ENCODE assay signal across 8 cellular contexts in genomic region chr16:30894540-30895368, GRCh38. TPM values are rescaled to one million over a fixed set of nuclear protein-coding genes. Genes with fewer than 3 reads are reported as not detected.
A peak's percentile ranks its signal among the peaks of the same experiment; 100 is the strongest.
DNase-seq lines count a peak whose midpoint lies in the region; ATAC-seq and TF ChIP-seq lines count a peak whose summit lies in the region.

No MANE protein-coding gene starts in this region.

- TF ChIP-seq RAD21 in liver (IDR thresholded peaks at IDR 0.05) = no peak

- H3K4me1 ChIP-seq in ascending aorta (peaks cover 20 to 32% of the 10 kb centered on the region in 2 donors), liver (ENCODE audit: control insufficient read depth in 4 of 4, insufficient read depth in 4 of 4, low read length in 3 of 4) (peaks cover 9 to 28% (median 24%) of the 10 kb centered on the region in 4 donors), thyroid gland (peaks cover 17 to 40% of the 10 kb centered on the region in 2 donors)

- H3K9me3 Mint-ChIP-seq in activated T-cell treated with anti-CD3 and anti-CD28 coated beads, Interleukin-2, amount 50 U/mL, for 24 hours = no peaks in the 10 kb centered on the region

- H3K27ac Mint-ChIP-seq in activated T-cell treated with anti-CD3 and anti-CD28 coated beads, Interleukin-2, amount 50 U/mL, for 24 hours = peak overlapping the region; percentile 91

- intact Hi-C loops in ascending aorta (cut with DNase I) = loop anchor here (1.0 to 2.0 kb wide), 3 partner anchors 19 to 62 kb away; partner anchors contain the start of gene SETD1A
- intact Hi-C loops in thyroid gland (cut with DNase I) = no loop called here

- peaks cover 44% of the 10 kb centered on the region for H3K4me1 Mint-ChIP-seq in activated T-cell treated with anti-CD3 and anti-CD28 coated beads, Interleukin-2, amount 50 U/mL, for 24 hours (ENCODE audit: low read depth)

- H3K4me3 ChIP-seq in ascending aorta (peak overlapping the region; percentile 87 to 93), liver (ENCODE audit: low read depth in 1 of 3, low read length in 3 of 3) (peak overlapping the region; percentile 61 to 79 (median 70)), thyroid gland (replicated peaks in 1 of 3) (peak overlapping the region in 1 of 3 donors; percentile 26)

- peak overlapping the region in 1 of 2 donors; percentile 40 for H3K9ac ChIP-seq in liver (ENCODE audit: low read depth in 1 of 2, low read length in 2 of 2)

- TF ChIP-seq POLR2A in thyroid gland (IDR thresholded peaks at IDR 0.05) = no peak
- no peak for TF ChIP-seq POLR2A in GM18505 (IDR thresholded peaks at IDR 0.05; ENCODE audit: borderline replicate concordance, extremely low read depth, insufficient read depth, insufficient read length)

- no peak for ATAC-seq in GM18505 (IDR thresholded peaks at IDR 0.05; ENCODE audit: unreplicated experiment)
- ATAC-seq in GM18520 (IDR thresholded peaks at IDR 0.05; ENCODE audit: unreplicated experiment) = no peak

- peaks cover 23% of the 10 kb centered on the region for H3K36me3 Mint-ChIP-seq in activated T-cell treated with anti-CD3 and anti-CD28 coated beads, Interleukin-2, amount 50 U/mL, for 24 hours (ENCODE audit: low read depth)

- H3K4me3 Mint-ChIP-seq in activated T-cell treated with anti-CD3 and anti-CD28 coated beads, Interleukin-2, amount 50 U/mL, for 24 hours = peak overlapping the region; percentile 74

- no peak for TF ChIP-seq CTCF in ascending aorta (IDR thresholded peaks at IDR 0.05)
- TF ChIP-seq CTCF in liver (IDR thresholded peaks at IDR 0.05; ENCODE audit: low read depth, low read length, missing input control) = no peak
- TF ChIP-seq CTCF in thyroid gland (IDR thresholded peaks at IDR 0.05) = no peak

- H3K9me3 ChIP-seq in ascending aorta = no peaks in the 10 kb centered on the region
- H3K9me3 ChIP-seq in liver (ENCODE audit: control insufficient read depth in 4 of 4, low read length in 3 of 4) = no peaks in the 10 kb centered on the region
- H3K9me3 ChIP-seq in thyroid gland = no peaks in the 10 kb centered on the region

- H3K27me3 ChIP-seq in ascending aorta = no peaks in the 10 kb centered on the region
- H3K27me3 ChIP-seq in liver (ENCODE audit: control insufficient read depth in 4 of 4, insufficient read depth in 4 of 4, low read length in 3 of 4) = no peaks in the 10 kb centered on the region
- H3K27me3 ChIP-seq in thyroid gland = no peaks in the 10 kb centered on the region

- DNase-seq in activated T-cell treated with anti-CD3 and anti-CD28 coated beads, Interleukin-2, amount 50 U/mL, for 24 hours = no peak
- no peak for DNase-seq in activated T-cell treated with anti-CD3 and anti-CD28 coated beads for 4 hours
- no peak for DNase-seq in ascending aorta (ENCODE audit: low spot score in 2 of 2)
- no peak for DNase-seq in thyroid gland
- no peak for DNase-seq in NOMO-1 (lab: John Stamatoyannopoulos, UW; ENCODE audit: unreplicated experiment in 2 of 2)

- H3K36me3 ChIP-seq in ascending aorta = peaks cover 12 to 18% of the 10 kb centered on the region in 2 donors
- H3K36me3 ChIP-seq in liver (ENCODE audit: control insufficient read depth in 4 of 4, insufficient read depth in 3 of 4, low read depth in 1 of 4, low read length in 3 of 4) = no peaks in the 10 kb centered on the region
- H3K36me3 ChIP-seq in thyroid gland = no peaks in the 10 kb centered on the region

- 44% methylated on average over 16 of the region's 16 CpGs for WGBS in liver
- 38 to 41% methylated on average over 16 of the region's 16 CpGs for whole genome bisulfite sequencing in thyroid gland, 2 donors

- H3K27ac ChIP-seq in ascending aorta = peak overlapping the region; percentile 99
- H3K27ac ChIP-seq in liver (ENCODE audit: low read depth in 1 of 2, low read length in 2 of 2) = peak overlapping the region; percentile 88 to 93
- H3K27ac ChIP-seq in thyroid gland = peak overlapping the region; percentile 29 to 86 (median 85)

- no peaks in the 10 kb centered on the region for H3K27me3 Mint-ChIP-seq in activated T-cell treated with anti-CD3 and anti-CD28 coated beads, Interleukin-2, amount 50 U/mL, for 24 hours

TF ChIP-seq in liver, 16 proteins besides CTCF, POLR2A, EP300 and RAD21:
- TF ChIP-seq FOXA1 (IDR thresholded peaks at IDR 0.05) = no peak
- TF ChIP-seq NR2F2 (IDR thresholded peaks at IDR 0.05) = no peak
- TF ChIP-seq REST (IDR thresholded peaks at IDR 0.05) = no peak
- TF ChIP-seq FOXA2 (IDR thresholded peaks at IDR 0.05) = no peak
- no peak for TF ChIP-seq HNF4G (IDR thresholded peaks at IDR 0.05)
- no peak for TF ChIP-seq HNF4A (conservative IDR thresholded peaks at IDR 0.05)
- no peak for TF ChIP-seq TAF1 (conservative IDR thresholded peaks at IDR 0.05)
TF ChIP-seq in liver: peak in this region for 0.

RNA-seq across cellular contexts. Expression of gene BCL7C, which starts 0.9 kb away (rescaled TPM):
- total RNA-seq in ascending aorta = 46.2 TPM
- total RNA-seq in liver = 1 to 10 TPM; 3.4 to 6.1 TPM
- polyA plus RNA-seq in liver = 1 to 10 TPM; 4.9 to 7.1 TPM
- total RNA-seq in thyroid gland = 10 to 100 TPM; 43.6 to 67.6 (median 47.9) TPM

RNA-seq across cellular contexts. Expression of gene CTF1, which starts 1.7 kb away (rescaled TPM):
- 0.21 TPM for total RNA-seq in ascending aorta
- total RNA-seq in liver = under 1 TPM in 1 of 2 donors, not detected in 1; 0.75 TPM
- under 1 TPM; 0.19 to 0.35 TPM for polyA plus RNA-seq in liver
- 1 to 10 TPM; 2.6 to 7.5 (median 5.6) TPM for total RNA-seq in thyroid gland

RNA-seq across cellular contexts. Expression of gene FBXL19, which starts 28.6 kb away (rescaled TPM):
- total RNA-seq in ascending aorta (66.9 TPM), liver (1 to 10 TPM; 3.0 to 4.8 TPM), thyroid gland (10 to 100 TPM; 11.7 to 24.0 (median 14.4) TPM)
- 1 to 10 TPM in 1 of 2 donors, under 1 TPM in 1; 0.31 to 2.4 TPM for polyA plus RNA-seq in liver

RNA-seq across cellular contexts. Expression of gene ORAI3, which starts 54.1 kb away (rescaled TPM):
- 39.0 TPM for total RNA-seq in ascending aorta
- 10 to 100 TPM; 26.6 to 39.1 TPM for total RNA-seq in liver
- 10 to 100 TPM; 28.8 to 34.1 TPM for polyA plus RNA-seq in liver
- 10 to 100 TPM; 32.9 to 49.5 (median 40.2) TPM for total RNA-seq in thyroid gland
